2 cellular contexts compared by ENCODE assay signal in genomic region chr9:73022353-73022752, GRCh38.
A peak's percentile ranks its signal among the peaks of the same experiment; 100 is the strongest.
TF ChIP-seq lines count a peak whose summit lies in the region.

No MANE protein-coding gene starts in this region.

TF ChIP-seq in HCT116, 20 proteins besides CTCF, POLR2A, EP300 and RAD21:
- TF ChIP-seq SIN3A (IDR thresholded peaks at IDR 0.05; ENCODE audit: low read depth) (no peak), SP1 (IDR thresholded peaks at IDR 0.05; ENCODE audit: low read depth) (no peak), FOSL1 (IDR thresholded peaks at IDR 0.05; ENCODE audit: low read depth) (no peak), EGR1 (IDR thresholded peaks at IDR 0.05; ENCODE audit: low read depth) (no peak), CEBPB (IDR thresholded peaks at IDR 0.05; ENCODE audit: low read depth) (no peak), ZNF274 (IDR thresholded peaks at IDR 0.05; ENCODE audit: low read depth, low read length) (no peak), ZFX (IDR thresholded peaks at IDR 0.05) (no peak), MAX (IDR thresholded peaks at IDR 0.05) (no peak), EZH2phosphoT487 (IDR thresholded peaks at IDR 0.05; ENCODE audit: borderline replicate concordance) (no peak)

TF ChIP-seq in HepG2, 621 proteins besides CTCF, POLR2A, EP300 and RAD21:
- TF ChIP-seq BRCA1 (CRISPR knock-in tag; IDR thresholded peaks at IDR 0.05) (no peak), TRIM24 (CRISPR knock-in tag; IDR thresholded peaks at IDR 0.05) (no peak), ZNF761 (CRISPR knock-in tag; conservative IDR thresholded peaks at IDR 0.05) (no peak), HOXA3 (CRISPR knock-in tag; IDR thresholded peaks at IDR 0.05) (no peak), CREM (IDR thresholded peaks at IDR 0.05) (0 out of 2 replicates have a peak, but pooled peaks have one; percentile 1), CREM (CRISPR knock-in tag; IDR thresholded peaks at IDR 0.05) (no peak)
